20 cellular contexts compared by ENCODE assay signal in genomic region chr18:49072940-49073339, GRCh38.
DNase-seq lines count a peak whose midpoint lies in the region; ATAC-seq and TF ChIP-seq lines count a peak whose summit lies in the region.
"Had no signal": no experiment of that assay in that cellular context is flagged by ENCODE, and none has a peak within 500 bp of the region (broad histone marks: within the 10 kb centered on the region; RNA-seq: fewer than 3 reads in every experiment).

No MANE protein-coding gene starts in this region.

- POLR2A ChIA-PET in CD8-positive, alpha-beta memory T cell (lab: Charles Lee) = no interaction called here

- H3K4me1 Mint-ChIP-seq in CD8-positive, alpha-beta memory T cell = no peaks in the 10 kb centered on the region
- no peaks in the 10 kb centered on the region for H3K4me1 Mint-ChIP-seq in activated T-helper 17 cell treated with anti-CD3 and anti-CD28 coated beads, Interleukin-2, amount 50 U/mL, for 72 hours
- H3K4me1 Mint-ChIP-seq in progenitor cell of endocrine pancreas (ENCODE audit: low read depth) = peaks cover 34% of the 10 kb centered on the region

- no peak for DNase-seq in CD8-positive, alpha-beta memory T cell
- peak; percentile 16 for DNase-seq in fibroblast of pulmonary artery (ENCODE audit: low read depth)
- DNase-seq in progenitor cell of endocrine pancreas (ENCODE audit: low spot score, unreplicated experiment) = no peak
- DNase-seq in A172 (ENCODE audit: low spot score) = no peak
- DNase-seq in hypothalamus (lab: John Stamatoyannopoulos, UW) = no peak
- DNase-seq: effector CD4-positive, alpha-beta T cell; GOT3; islet precursor cell; KG1; lower lobe of right lung; NCI-H1436; NCI-H446; stimulated activated CD4-positive, alpha-beta T cell treated with anti-CD3 and anti-CD28 coated beads, Interleukin-1b, Interleukin-23, amount 100 ng/mL, for 48 hours had no signal

- no peak for TF ChIP-seq CTCF in fibroblast of pulmonary artery (IDR thresholded peaks at IDR 0.05; ENCODE audit: low read length, missing control alignments)
- no peak for TF ChIP-seq CTCF in progenitor cell of endocrine pancreas (IDR thresholded peaks at IDR 0.05; ENCODE audit: unreplicated experiment)

- peak overlapping the region; percentile 32 for H3K27ac ChIP-seq in CD8-positive, alpha-beta memory T cell (ENCODE audit: low read depth, low read length)
- H3K27ac ChIP-seq: lower lobe of right lung, prostate gland had no signal

- no peaks in the 10 kb centered on the region for H3K36me3 ChIP-seq in CD8-positive, alpha-beta memory T cell (ENCODE audit: insufficient read depth, low read length)
- H3K36me3 ChIP-seq: lower lobe of right lung, prostate gland had no signal

- H3K4me1 ChIP-seq in CD8-positive, alpha-beta memory T cell (ENCODE audit: insufficient read depth, low read length) = no peaks in the 10 kb centered on the region
- H3K4me1 ChIP-seq: prostate gland had no signal

- no peaks in the 10 kb centered on the region for H3K27me3 ChIP-seq in CD8-positive, alpha-beta memory T cell (ENCODE audit: insufficient read depth, low read length, poor library complexity, severe bottlenecking)

- no peaks in the 10 kb centered on the region for H3K9me3 ChIP-seq in CD8-positive, alpha-beta memory T cell (ENCODE audit: low read length)
- H3K9me3 ChIP-seq: lower lobe of right lung, prostate gland had no signal

- H3K27me3 Mint-ChIP-seq in CD8-positive, alpha-beta memory T cell = no peaks in the 10 kb centered on the region
- no peaks in the 10 kb centered on the region for H3K27me3 Mint-ChIP-seq in activated T-helper 17 cell treated with anti-CD3 and anti-CD28 coated beads, Interleukin-2, amount 50 U/mL, for 72 hours
- H3K27me3 Mint-ChIP-seq in progenitor cell of endocrine pancreas = no peaks in the 10 kb centered on the region

- ATAC-seq in activated T-helper 17 cell treated with anti-CD3 and anti-CD28 coated beads, Interleukin-2, amount 50 U/mL, for 72 hours (replicated peaks) = peak; percentile 64
- no peak for ATAC-seq in activated CD4-positive, CD25-positive, alpha-beta regulatory T cell treated with anti-CD3 and anti-CD28 coated beads, Interleukin-2, amount 50 U/mL, for 24 hours
- no peak for ATAC-seq in GM19452 (IDR thresholded peaks at IDR 0.05; ENCODE audit: unreplicated experiment)

- no peaks in the 10 kb centered on the region for H3K9me3 Mint-ChIP-seq in CD8-positive, alpha-beta memory T cell
- H3K9me3 Mint-ChIP-seq in activated T-helper 17 cell treated with anti-CD3 and anti-CD28 coated beads, Interleukin-2, amount 50 U/mL, for 72 hours = no peaks in the 10 kb centered on the region
- H3K9me3 Mint-ChIP-seq in progenitor cell of endocrine pancreas (ENCODE audit: low read depth) = no peaks in the 10 kb centered on the region
- H3K9me3 Mint-ChIP-seq: activated naive CD4-positive, alpha-beta T cell treated with anti-CD3 and anti-CD28 coated beads, Interleukin-2, amount 50 U/mL, for 72 hours; neural crest cell; T-helper 2 cell treated with Interferon-gamma antibody and Interleukin-4, amounts not matched to agents 5 μg/mL and 100 μg/mL, for 36 hours had no signal

- H3K27ac Mint-ChIP-seq in CD8-positive, alpha-beta memory T cell = no peak overlapping the region
- H3K27ac Mint-ChIP-seq in activated T-helper 17 cell treated with anti-CD3 and anti-CD28 coated beads, Interleukin-2, amount 50 U/mL, for 72 hours = no peak overlapping the region
- H3K27ac Mint-ChIP-seq in progenitor cell of endocrine pancreas = peak overlapping the region; percentile 36
- H3K27ac Mint-ChIP-seq: activated naive CD4-positive, alpha-beta T cell treated with anti-CD3 and anti-CD28 coated beads, Interleukin-2, amount 50 U/mL, for 72 hours; T-helper 2 cell treated with Interferon-gamma antibody and Interleukin-4, amounts not matched to agents 5 μg/mL and 100 μg/mL, for 36 hours had no signal

- no peak overlapping the region for H3K4me3 Mint-ChIP-seq in CD8-positive, alpha-beta memory T cell
- no peak overlapping the region for H3K4me3 Mint-ChIP-seq in activated T-helper 17 cell treated with anti-CD3 and anti-CD28 coated beads, Interleukin-2, amount 50 U/mL, for 72 hours
- no peak overlapping the region for H3K4me3 Mint-ChIP-seq in progenitor cell of endocrine pancreas (ENCODE audit: low read depth)
- H3K4me3 Mint-ChIP-seq: neural crest cell; T-helper 2 cell treated with Interferon-gamma antibody and Interleukin-4, amounts not matched to agents 5 μg/mL and 100 μg/mL, for 36 hours had no signal

- CTCF ChIA-PET in CD8-positive, alpha-beta memory T cell (lab: Charles Lee) = no interaction called here

- H3K4me3 ChIP-seq in CD8-positive, alpha-beta memory T cell (ENCODE audit: low read length) = no peak overlapping the region
- H3K4me3 ChIP-seq in fibroblast of pulmonary artery (replicated peaks; ENCODE audit: low read depth, low read length) = peak overlapping the region; percentile 21
- H3K4me3 ChIP-seq: lower lobe of right lung, prostate gland had no signal

- H3K36me3 Mint-ChIP-seq in CD8-positive, alpha-beta memory T cell = peaks cover 3 to 9% (median 5%) of the 10 kb centered on the region in 3 donors
- no peaks in the 10 kb centered on the region for H3K36me3 Mint-ChIP-seq in activated T-helper 17 cell treated with anti-CD3 and anti-CD28 coated beads, Interleukin-2, amount 50 U/mL, for 72 hours (ENCODE audit: low read depth)
- no peaks in the 10 kb centered on the region for H3K36me3 Mint-ChIP-seq in progenitor cell of endocrine pancreas (ENCODE audit: insufficient read depth)
- H3K36me3 Mint-ChIP-seq: activated naive CD4-positive, alpha-beta T cell treated with anti-CD3 and anti-CD28 coated beads, Interleukin-2, amount 50 U/mL, for 72 hours had no signal
